Comparison of ENCODE assay signal across 10 cellular contexts in genomic region chr12:26112703-26113147, GRCh38. TPM values are rescaled to one million over a fixed set of nuclear protein-coding genes. Genes with fewer than 3 reads are reported as not detected.
A peak's percentile ranks its signal among the peaks of the same experiment; 100 is the strongest.
DNase-seq lines count a peak whose midpoint lies in the region; ATAC-seq and TF ChIP-seq lines count a peak whose summit lies in the region.
"Had no signal": no experiment of that assay in that cellular context is flagged by ENCODE, and none has a peak within 500 bp of the region (broad histone marks: within the 10 kb centered on the region; RNA-seq: fewer than 3 reads in every experiment).

No MANE protein-coding gene starts in this region.

- no peaks in the 10 kb centered on the region for H3K36me3 Mint-ChIP-seq in effector memory CD8-positive, alpha-beta T cell (ENCODE audit: insufficient read depth)
- H3K36me3 Mint-ChIP-seq: CD14-positive monocyte had no signal

- no peaks in the 10 kb centered on the region for H3K9me3 Mint-ChIP-seq in effector memory CD8-positive, alpha-beta T cell
- H3K9me3 Mint-ChIP-seq: activated T-cell treated with anti-CD3 and anti-CD28 coated beads, Interleukin-2, amount 50 U/mL, for 24 hours; CD14-positive monocyte had no signal

- H3K36me3 ChIP-seq in left ventricle myocardium inferior (no peaks in the 10 kb centered on the region), OCI-LY3 (replicated peaks; ENCODE audit: low read depth, low read length) (no peaks in the 10 kb centered on the region), iPS-18a (ENCODE audit: control insufficient read depth, low read depth, low read length) (no peaks in the 10 kb centered on the region), tibial artery (no peaks in the 10 kb centered on the region)

- H3K79me2 ChIP-seq in OCI-LY3 (ENCODE audit: low read length), result no peaks in the 10 kb centered on the region

- H3K4me2 ChIP-seq in OCI-LY3 (ENCODE audit: low read length), result peak overlapping the region; percentile 83

- no peak overlapping the region for H3K27ac Mint-ChIP-seq in effector memory CD8-positive, alpha-beta T cell
- H3K27ac Mint-ChIP-seq: activated T-cell treated with anti-CD3 and anti-CD28 coated beads, Interleukin-2, amount 50 U/mL, for 24 hours had no signal

- peaks cover 55% of the 10 kb centered on the region for H3K4me1 ChIP-seq in left ventricle myocardium inferior
- H3K4me1 ChIP-seq in OCI-LY3 (ENCODE audit: low read length), result peaks cover 34% of the 10 kb centered on the region
- H3K4me1 ChIP-seq in iPS-18a (ENCODE audit: control insufficient read depth, low read depth, low read length), result peaks cover 26% of the 10 kb centered on the region
- peaks cover 0 to 38% (median 9%) of the 10 kb centered on the region in 4 donors for H3K4me1 ChIP-seq in tibial artery

- peak overlapping the region; percentile 94 for H3K27ac ChIP-seq in left ventricle myocardium inferior (replicated peaks)
- no peak overlapping the region for H3K27ac ChIP-seq in OCI-LY3 (ENCODE audit: low read length)
- no peak overlapping the region for H3K27ac ChIP-seq in iPS-18a (ENCODE audit: low read length)
- peak overlapping the region; percentile 98 to 99 for H3K27ac ChIP-seq in tibial artery

- no peaks in the 10 kb centered on the region for H3K9me3 ChIP-seq in left ventricle myocardium inferior (replicated peaks)
- no peaks in the 10 kb centered on the region for H3K9me3 ChIP-seq in OCI-LY3 (ENCODE audit: insufficient read depth, low read length)
- H3K9me3 ChIP-seq in iPS-18a (ENCODE audit: control insufficient read depth, low read depth, low read length), result no peaks in the 10 kb centered on the region
- no peaks in the 10 kb centered on the region for H3K9me3 ChIP-seq in tibial artery

- H3K27me3 Mint-ChIP-seq in effector memory CD8-positive, alpha-beta T cell, result peaks cover 69 to 72% of the 10 kb centered on the region in 2 donors

- no peaks in the 10 kb centered on the region for H4K20me1 ChIP-seq in OCI-LY3 (ENCODE audit: insufficient read depth, low read length)

- TF ChIP-seq CTCF in left ventricle myocardium inferior (IDR thresholded peaks at IDR 0.05; ENCODE audit: borderline replicate concordance) (no peak), OCI-LY3 (IDR thresholded peaks at IDR 0.05; ENCODE audit: low read depth, low read length) (no peak), tibial artery (IDR thresholded peaks at IDR 0.05) (no peak)

- H3K9ac ChIP-seq in OCI-LY3 (ENCODE audit: low read length) (no peak overlapping the region), iPS-18a (ENCODE audit: low read length) (peak overlapping the region; percentile 67)

- H3K4me3 ChIP-seq in left ventricle myocardium inferior, result no peak overlapping the region
- H3K4me3 ChIP-seq in OCI-LY3 (ENCODE audit: low read length), result peak overlapping the region; percentile 80
- H3K4me3 ChIP-seq in iPS-18a (ENCODE audit: low read length), result peak overlapping the region; percentile 63
- no peak overlapping the region for H3K4me3 ChIP-seq in tibial artery

- peaks cover 3 to 6% of the 10 kb centered on the region in 2 donors for H3K4me1 Mint-ChIP-seq in effector memory CD8-positive, alpha-beta T cell (ENCODE audit: low read depth in 2 of 2)

- no peaks in the 10 kb centered on the region for H3K27me3 ChIP-seq in left ventricle myocardium inferior (ENCODE audit: low read depth)
- H3K27me3 ChIP-seq in OCI-LY3 (ENCODE audit: low read depth, low read length), result peaks cover 9% of the 10 kb centered on the region
- peaks cover 49% of the 10 kb centered on the region for H3K27me3 ChIP-seq in iPS-18a (ENCODE audit: control insufficient read depth, insufficient read depth, low read length)
- H3K27me3 ChIP-seq in tibial artery, result no peaks in the 10 kb centered on the region

- ATAC-seq in Right ventricle myocardium superior (ENCODE audit: poor library complexity) (no peak), HG03039 (IDR thresholded peaks at IDR 0.05; ENCODE audit: unreplicated experiment) (no peak)
- ATAC-seq in effector memory CD8-positive, alpha-beta T cell (replicated peaks), result no peak

- H3K4me3 Mint-ChIP-seq in effector memory CD8-positive, alpha-beta T cell, result no peak overlapping the region
- H3K4me3 Mint-ChIP-seq: activated T-cell treated with anti-CD3 and anti-CD28 coated beads, Interleukin-2, amount 50 U/mL, for 24 hours had no signal

- H2AFZ ChIP-seq in OCI-LY3 (ENCODE audit: low read depth, low read length), result no peak overlapping the region

- DNase-seq in left ventricle myocardium inferior, result no peak
- DNase-seq in Right ventricle myocardium superior, result no peak
- no peak for DNase-seq in tibial artery
- DNase-seq in effector memory CD8-positive, alpha-beta T cell, result no peak
- no peak for DNase-seq in mesenteric fat pad (ENCODE audit: low spot score)
- DNase-seq: activated T-cell treated with anti-CD3 and anti-CD28 coated beads, Interleukin-2, amount 50 U/mL, for 24 hours had no signal

- intact Hi-C loops in left ventricle myocardium inferior (cut with micrococcal nuclease) (no loop called here), Right ventricle myocardium superior (cut with DNase I) (no loop called here), tibial artery (cut with DNase I; ENCODE audit: low total_unique reads) (loop anchor here (10.0 kb wide), 1 partner anchor 412 kb away; no protein-coding TSS in a partner anchor)

RNA-seq across cellular contexts. Expression of gene BHLHE41, which starts 12.1 kb away (rescaled TPM):
- total RNA-seq in left ventricle myocardium inferior, result 33.4 TPM
- total RNA-seq in Right ventricle myocardium superior, result 39.1 TPM
- total RNA-seq in mesenteric fat pad, result 21.0 TPM

Comparison
In these comparisons a context has a peak if more than half of its experiments do, and no peak if none do; other contexts are left out.
1. H3K27ac ChIP-seq: peak in left ventricle myocardium inferior (single experiment) and tibial artery (2 of 2); none in OCI-LY3 (single experiment) and iPS-18a (single experiment).
2. H3K4me3 ChIP-seq: peak in OCI-LY3 (single experiment) and iPS-18a (single experiment); none in left ventricle myocardium inferior (single experiment) and tibial artery (0 of 2).